ENCODE assay signal across 9 cellular contexts in the genomic region with DNA sequence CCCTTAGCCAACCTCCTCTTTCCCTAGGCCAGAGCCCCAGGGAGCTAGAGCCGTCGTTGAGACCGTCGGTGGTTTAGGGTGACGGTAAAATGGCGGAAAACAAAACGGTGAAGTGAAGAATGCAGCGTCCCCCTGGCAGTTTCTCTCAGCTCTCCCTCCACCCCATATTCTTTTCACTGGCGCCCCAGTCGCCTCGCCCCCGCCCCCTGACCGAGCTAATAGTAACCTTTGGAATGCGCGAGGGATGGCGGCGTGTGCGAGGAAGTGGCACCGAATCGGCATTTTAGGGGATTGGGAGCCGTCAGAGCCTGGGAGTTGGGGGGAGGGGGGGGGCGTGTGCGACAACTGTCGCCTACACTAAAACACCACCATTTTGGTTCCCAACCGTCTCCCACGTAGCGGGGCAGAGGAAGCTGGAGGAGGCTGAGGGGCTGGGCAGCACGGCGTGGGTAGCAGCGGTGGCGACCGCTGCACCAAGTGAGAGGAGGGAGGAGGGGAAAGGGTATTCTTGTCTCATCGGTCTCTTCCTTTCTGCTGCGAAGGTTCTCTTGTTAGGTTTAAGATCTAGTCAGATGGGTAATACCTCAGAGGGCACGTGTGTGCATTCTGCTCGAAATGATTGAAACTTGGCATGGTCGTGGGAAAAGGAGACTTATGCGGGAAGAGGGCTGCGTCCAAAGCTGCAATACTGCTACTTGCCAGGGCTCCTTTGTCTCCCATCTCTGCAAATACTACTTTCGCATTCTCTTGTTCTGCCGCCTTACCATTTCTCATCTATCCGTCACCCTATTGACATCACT. TPM values are rescaled to one million over a fixed set of nuclear protein-coding genes. Genes with fewer than 3 reads are reported as not detected.
DNase-seq lines count a peak whose midpoint lies in the region; ATAC-seq and TF ChIP-seq lines count a peak whose summit lies in the region.
"Had no signal": no experiment of that assay in that cellular context is flagged by ENCODE, and none has a peak within 500 bp of the region (broad histone marks: within the 10 kb centered on the region; RNA-seq: fewer than 3 reads in every experiment).

No MANE protein-coding gene starts in this region.

- no peaks in the 10 kb centered on the region for H3K27me3 Mint-ChIP-seq in Calu3 (ENCODE audit: unreplicated experiment)
- peaks cover 22% of the 10 kb centered on the region for H3K27me3 Mint-ChIP-seq in activated CD4-positive, alpha-beta memory T cell treated with anti-CD3 and anti-CD28 coated beads, Interleukin-2, amount 10 ng/mL, durations not matched to agents 7 days and 5 days

- H3K4me3 Mint-ChIP-seq in Calu3 (ENCODE audit: low read depth, unreplicated experiment) = peak overlapping the region; percentile 93
- H3K4me3 Mint-ChIP-seq in activated CD4-positive, alpha-beta memory T cell treated with anti-CD3 and anti-CD28 coated beads, Interleukin-2, amount 10 ng/mL, durations not matched to agents 7 days and 5 days = peak overlapping the region; percentile 71

- H3K4me3 ChIP-seq in fibroblast of villous mesenchyme (ENCODE audit: low read depth, low read length) (peak overlapping the region; percentile 53), neutrophil (ENCODE audit: low read depth in 1 of 2, low read length in 1 of 2) (peak overlapping the region; percentile 14 to 31)

- H3K9me3 ChIP-seq in neutrophil = no peaks in the 10 kb centered on the region

- peaks cover 19% of the 10 kb centered on the region for H3K36me3 Mint-ChIP-seq in Calu3 (ENCODE audit: insufficient read depth, unreplicated experiment)
- H3K36me3 Mint-ChIP-seq in activated CD4-positive, alpha-beta memory T cell treated with anti-CD3 and anti-CD28 coated beads, Interleukin-2, amount 10 ng/mL, durations not matched to agents 7 days and 5 days (ENCODE audit: low read depth) = no peaks in the 10 kb centered on the region

- intact Hi-C loops in Calu3 (cut with micrococcal nuclease; ENCODE audit: unreplicated experiment) = no loop called here

- H3K27ac ChIP-seq in neutrophil = no peak overlapping the region

- TF ChIP-seq CTCF in Calu3 (IDR thresholded peaks at IDR 0.05; ENCODE audit: unreplicated experiment) = no peak
- TF ChIP-seq CTCF in fibroblast of villous mesenchyme (IDR thresholded peaks at IDR 0.05; ENCODE audit: insufficient read depth, low read depth, low read length) = no peak
- no peak for TF ChIP-seq CTCF in neutrophil (IDR thresholded peaks at IDR 0.05)

- peaks cover 0 to 9% of the 10 kb centered on the region in 2 experiments for H3K4me1 ChIP-seq in neutrophil (ENCODE audit: control insufficient read depth in 1 of 2, insufficient read depth in 1 of 2, low read depth in 1 of 2, low read length in 1 of 2)

- DNase-seq in Calu3 (peak; percentile 3), Kasumi-1 (lab: John Stamatoyannopoulos, UW) (peak; percentile 22 to 34), fibroblast of villous mesenchyme (ENCODE audit: low read depth) (no peak), left lobe of liver (ENCODE audit: low spot score) (no peak), SIG-M5 treated with dmso at 0.1 percent for 504 hours (lab: John Stamatoyannopoulos, UW; ENCODE audit: unreplicated experiment) (no peak)
- no peak for DNase-seq in activated CD4-positive, alpha-beta memory T cell treated with anti-CD3 and anti-CD28 coated beads, Interleukin-2, amount 10 ng/mL, durations not matched to agents 7 days and 5 days

- ATAC-seq in GM19452 (IDR thresholded peaks at IDR 0.05; ENCODE audit: unreplicated experiment) (peak; percentile 18), left lobe of liver (no peak)

- POLR2A ChIA-PET in activated CD4-positive, alpha-beta memory T cell treated with anti-CD3 and anti-CD28 coated beads, Interleukin-2, amount 10 ng/mL, durations not matched to agents 7 days and 5 days (lab: Charles Lee) = no interaction called here

- no TSS peak for BruUV-seq in Calu3 (replicated peaks; lab: Mats Ljungman, UMichigan)

- no peaks in the 10 kb centered on the region for H3K9me3 Mint-ChIP-seq in Calu3 (ENCODE audit: low read depth, unreplicated experiment)
- H3K9me3 Mint-ChIP-seq in activated CD4-positive, alpha-beta memory T cell treated with anti-CD3 and anti-CD28 coated beads, Interleukin-2, amount 10 ng/mL, durations not matched to agents 7 days and 5 days = no peaks in the 10 kb centered on the region

- peaks cover 9% of the 10 kb centered on the region for H3K4me1 Mint-ChIP-seq in Calu3 (ENCODE audit: low read depth, unreplicated experiment)
- H3K4me1 Mint-ChIP-seq in activated CD4-positive, alpha-beta memory T cell treated with anti-CD3 and anti-CD28 coated beads, Interleukin-2, amount 10 ng/mL, durations not matched to agents 7 days and 5 days = peaks cover 5% of the 10 kb centered on the region

- no peaks in the 10 kb centered on the region for H3K36me3 ChIP-seq in neutrophil

- peak overlapping the region; percentile 78 for H3K27ac Mint-ChIP-seq in Calu3 (ENCODE audit: unreplicated experiment)
- peak overlapping the region; percentile 15 for H3K27ac Mint-ChIP-seq in activated CD4-positive, alpha-beta memory T cell treated with anti-CD3 and anti-CD28 coated beads, Interleukin-2, amount 10 ng/mL, durations not matched to agents 7 days and 5 days

- CTCF ChIA-PET in Calu3 (lab: Charles Lee) = no interaction called here
- CTCF ChIA-PET in activated CD4-positive, alpha-beta memory T cell treated with anti-CD3 and anti-CD28 coated beads, Interleukin-2, amount 10 ng/mL, durations not matched to agents 7 days and 5 days (lab: Charles Lee) = no interaction called here

- H3K27me3 ChIP-seq in neutrophil = peaks cover 38% of the 10 kb centered on the region

RNA-seq across cellular contexts. Expression of gene ZNF711, which starts 0.8 kb away (rescaled TPM):
- total RNA-seq in Calu3 (2022) = 6.0 and 8.0 TPM in 2 replicates
- total RNA-seq in activated CD4-positive, alpha-beta memory T cell treated with anti-CD3 and anti-CD28 coated beads, Interleukin-2, amount 10 ng/mL, durations not matched to agents 7 days and 5 days = under 1 TPM; 0.18 to 0.30 TPM
- 0.32 and 0.86 TPM in 2 replicates for total RNA-seq in fibroblast of villous mesenchyme
- total RNA-seq in left lobe of liver = 0.25 TPM

RNA-seq across cellular contexts. Expression of gene SATL1, which starts 1.0 kb away (rescaled TPM):
- 0.10 TPM in 1 of 2 replicates, not detected in the other for total RNA-seq in Calu3 (2022)
- not detected for total RNA-seq in activated CD4-positive, alpha-beta memory T cell treated with anti-CD3 and anti-CD28 coated beads, Interleukin-2, amount 10 ng/mL, durations not matched to agents 7 days and 5 days
- under 0.01 TPM in 1 of 2 replicates, not detected in the other for total RNA-seq in fibroblast of villous mesenchyme
- not detected for total RNA-seq in left lobe of liver
- total RNA-seq: subcutaneous adipose tissue had no signal

Comparison
In these comparisons a context has a peak if more than half of its experiments do, and no peak if none do; other contexts are left out.
1. DNase-seq: peak in Calu3 (single experiment) and Kasumi-1 (2 of 2); none in activated CD4-positive, alpha-beta memory T cell treated with anti-CD3 and anti-CD28 coated beads, Interleukin-2, amount 10 ng/mL, durations not matched to agents 7 days and 5 days (single experiment), fibroblast of villous mesenchyme (single experiment), left lobe of liver (single experiment) and SIG-M5 treated with dmso at 0.1 percent for 504 hours (single experiment).